8 cellular contexts compared by ENCODE assay signal in genomic region chrX:135421537-135421931, GRCh38. TPM values are rescaled to one million over a fixed set of nuclear protein-coding genes. Genes with fewer than 3 reads are reported as not detected.
DNase-seq lines count a peak whose midpoint lies in the region; ATAC-seq lines count a peak whose summit lies in the region.

No MANE protein-coding gene starts in this region.

- H3K4me3 ChIP-seq in effector memory CD4-positive, alpha-beta T cell (ENCODE audit: insufficient read depth, low read depth, low read length, poor library complexity, severe bottlenecking): no peak overlapping the region
- H3K4me3 ChIP-seq in mesodermal cell (ENCODE audit: extremely low read depth, insufficient read depth, low read length, poor library complexity, severe bottlenecking): peak overlapping the region; percentile 33

- H3K36me3 ChIP-seq in effector memory CD4-positive, alpha-beta T cell (ENCODE audit: control insufficient read depth, insufficient read depth, low read length): no peaks in the 10 kb centered on the region
- H3K36me3 ChIP-seq in mesodermal cell (ENCODE audit: control insufficient read depth, insufficient read depth, low read length): no peaks in the 10 kb centered on the region

- DNase-seq in Ammon's horn (ENCODE audit: low spot score) (peak; percentile 92), NCI-H69 (lab: John Stamatoyannopoulos, UW) (peak; percentile 83)
- peak; percentile 63 to 79 for DNase-seq in activated CD8-positive, alpha-beta memory T cell treated with anti-CD3 and anti-CD28 coated beads for 1 hour (ENCODE audit: extremely low read depth in 1 of 2, low read depth in 1 of 2)
- DNase-seq in effector memory CD4-positive, alpha-beta T cell: peak; percentile 80 to 85 (median 83)
- DNase-seq in stimulated activated CD8-positive, alpha-beta memory T cell treated with anti-CD3 and anti-CD28 coated beads, Interleukin-12 subunit alpha, Interleukin-12 subunit beta, amount 100 ng/mL, for 4 hours (ENCODE audit: low read depth): peak; percentile 76

- H3K27me3 ChIP-seq in effector memory CD4-positive, alpha-beta T cell (replicated peaks; ENCODE audit: control insufficient read depth, insufficient read depth, low read length, poor library complexity, severe bottlenecking): no peaks in the 10 kb centered on the region

- no peak overlapping the region for H3K27ac ChIP-seq in effector memory CD4-positive, alpha-beta T cell (ENCODE audit: insufficient read depth, low read length, poor library complexity, severe bottlenecking)
- H3K27ac ChIP-seq in mesodermal cell (ENCODE audit: low read depth, low read length, severe bottlenecking): no peak overlapping the region

- WGBS in mesodermal cell (ENCODE audit: insufficient coverage in 2 of 2), 2 experiments: 22% methylated on average over 4 of the region's 29 CpGs; no CpG with 5 or more reads in 1 of the 2 experiments

- peaks cover 4% of the 10 kb centered on the region for H3K4me1 ChIP-seq in effector memory CD4-positive, alpha-beta T cell (ENCODE audit: control insufficient read depth, insufficient read depth, low read length, poor library complexity, severe bottlenecking)
- no peaks in the 10 kb centered on the region for H3K4me1 ChIP-seq in mesodermal cell (ENCODE audit: control insufficient read depth, insufficient read depth, low read length, poor library complexity, severe bottlenecking)

- ATAC-seq in GM19328 (IDR thresholded peaks at IDR 0.05; ENCODE audit: unreplicated experiment): peak; percentile 86
- peak; percentile 88 for ATAC-seq in HG03442 (IDR thresholded peaks at IDR 0.05; ENCODE audit: unreplicated experiment)

- H3K9me3 ChIP-seq in effector memory CD4-positive, alpha-beta T cell (ENCODE audit: control insufficient read depth, low read length): no peaks in the 10 kb centered on the region
- no peaks in the 10 kb centered on the region for H3K9me3 ChIP-seq in mesodermal cell (ENCODE audit: control insufficient read depth, low read length)

RNA-seq across cellular contexts. Expression of gene SMIM10L2A, which starts 0.2 kb away (rescaled TPM):
- polyA plus RNA-seq in mesodermal cell (2013, experiment 1 of 2): 2.6 TPM
- polyA plus RNA-seq in mesodermal cell (2013, experiment 2 of 2): 2.2 TPM
